Comparison of ENCODE assay signal across 24 cellular contexts in the genomic region with DNA sequence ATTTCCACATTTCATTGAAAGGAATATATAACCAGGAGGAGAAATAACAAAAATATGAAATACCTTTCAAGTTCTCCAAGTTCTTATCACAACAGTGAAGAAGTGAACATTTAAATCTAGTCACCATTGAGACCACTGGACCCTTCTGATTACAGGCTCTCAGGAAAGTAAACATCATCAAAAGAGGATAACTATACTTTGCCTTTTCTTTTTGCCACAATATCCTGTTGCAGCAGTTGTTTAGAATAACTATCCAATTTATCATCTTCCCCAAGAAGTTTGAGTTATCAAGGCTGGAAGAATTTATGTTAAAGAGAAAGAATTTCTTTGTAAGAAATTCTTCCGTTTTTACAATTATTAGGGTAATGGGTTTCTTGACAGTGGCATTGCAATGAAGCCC.
"Had no signal": no experiment of that assay in that cellular context is flagged by ENCODE, and none has a peak within 500 bp of the region (broad histone marks: within the 10 kb centered on the region; RNA-seq: fewer than 3 reads in every experiment).

No MANE protein-coding gene starts in this region.

- H3K4me3 Mint-ChIP-seq: activated CD8-positive, alpha-beta T cell treated with anti-CD3 and anti-CD28 coated beads for 36 hours; activated naive CD8-positive, alpha-beta T cell treated with anti-CD3 and anti-CD28 coated beads, Interleukin-2, amount 50 U/mL, for 24 hours; activated T-cell treated with anti-CD3 and anti-CD28 coated beads, Interleukin-2, amount 50 U/mL, for 24 hours; activated T-helper 1 cell treated with anti-CD3 and anti-CD28 coated beads, Interleukin-12 subunit alpha, Interleukin-12 subunit beta, Interleukin-2, Interleukin-4 antibody, amounts not matched to agents 30 ng/mL and 10 ng/mL and 1 ng/mL, durations not matched to agents 14 hours and 24 hours and 36 hours; brain; T-cell had no signal

- H3K27me3 Mint-ChIP-seq: activated CD8-positive, alpha-beta T cell treated with anti-CD3 and anti-CD28 coated beads for 36 hours; activated naive CD8-positive, alpha-beta T cell treated with anti-CD3 and anti-CD28 coated beads, Interleukin-2, amount 50 U/mL, for 24 hours; activated T-cell treated with anti-CD3 and anti-CD28 coated beads, Interleukin-2, amount 50 U/mL, for 24 hours; T-cell had no signal

- H3K27ac Mint-ChIP-seq: activated CD8-positive, alpha-beta T cell treated with anti-CD3 and anti-CD28 coated beads for 36 hours; activated naive CD4-positive, alpha-beta T cell treated with anti-CD3 and anti-CD28 coated beads, Interleukin-2, amount 50 U/mL, for 72 hours; activated naive CD8-positive, alpha-beta T cell treated with anti-CD3 and anti-CD28 coated beads, Interleukin-2, amount 50 U/mL, for 24 hours; activated T-cell treated with anti-CD3 and anti-CD28 coated beads, Interleukin-2, amount 50 U/mL, for 24 hours; activated T-helper 1 cell treated with anti-CD3 and anti-CD28 coated beads, Interleukin-12 subunit alpha, Interleukin-12 subunit beta, Interleukin-2, Interleukin-4 antibody, amounts not matched to agents 30 ng/mL and 10 ng/mL and 1 ng/mL, durations not matched to agents 14 hours and 24 hours and 36 hours; brain had no signal

- FAIRE-seq: astrocyte had no signal

- DNase-seq: activated CD4-positive, alpha-beta T cell treated with anti-CD3 and anti-CD28 coated beads for 4 hours; activated CD8-positive, alpha-beta memory T cell treated with anti-CD3 and anti-CD28 coated beads, Interleukin-2, amount 50 U/mL, for 48 hours; activated CD8-positive, alpha-beta T cell treated with anti-CD3 and anti-CD28 coated beads for 36 hours; activated effector memory CD4-positive, alpha-beta T cell treated with anti-CD3 and anti-CD28 coated beads, Interleukin-2, amount 50 U/mL, for 16 hours; activated naive CD4-positive, alpha-beta T cell treated with Interleukin-2 at 50 U/mL for 16 hours; activated naive CD8-positive, alpha-beta T cell treated with anti-CD3 and anti-CD28 coated beads, Interleukin-2, amount 50 U/mL, for 24 hours; activated T-cell treated with anti-CD3 and anti-CD28 coated beads, Interleukin-2, amount 50 U/mL, for 24 hours; amygdala; KG1; NCI-H1105 treated with DMSO at 0.1 percent for 48 hours; NCI-H1436 treated with DMSO at 0.1 percent for 48 hours; NCI-H187; NCI-H2081; NCI-H446; NCI-H524; PC-9; SHP77 treated with DMSO at 0.1 percent for 48 hours; T-cell; WERI-Rb-1 had no signal

- H3K9me3 Mint-ChIP-seq: activated CD8-positive, alpha-beta T cell treated with anti-CD3 and anti-CD28 coated beads for 36 hours; activated naive CD4-positive, alpha-beta T cell treated with anti-CD3 and anti-CD28 coated beads, Interleukin-2, amount 50 U/mL, for 72 hours; activated naive CD8-positive, alpha-beta T cell treated with anti-CD3 and anti-CD28 coated beads, Interleukin-2, amount 50 U/mL, for 24 hours; activated T-cell treated with anti-CD3 and anti-CD28 coated beads, Interleukin-2, amount 50 U/mL, for 24 hours; activated T-helper 1 cell treated with anti-CD3 and anti-CD28 coated beads, Interleukin-12 subunit alpha, Interleukin-12 subunit beta, Interleukin-2, Interleukin-4 antibody, amounts not matched to agents 30 ng/mL and 10 ng/mL and 1 ng/mL, durations not matched to agents 14 hours and 24 hours and 36 hours; T-cell had no signal

- H3K36me3 Mint-ChIP-seq: T-cell had no signal

- ATAC-seq: activated CD4-positive, CD25-positive, alpha-beta regulatory T cell treated with anti-CD3 and anti-CD28 coated beads, Interleukin-2, amount 50 U/mL, for 24 hours; activated CD8-positive, alpha-beta T cell treated with anti-CD3 and anti-CD28 coated beads for 36 hours; activated naive CD4-positive, alpha-beta T cell treated with anti-CD3 and anti-CD28 coated beads, Interleukin-2, amount 50 U/mL, for 72 hours; activated naive CD8-positive, alpha-beta T cell treated with anti-CD3 and anti-CD28 coated beads, Interleukin-2, amount 50 U/mL, for 24 hours; T-cell had no signal
